9 cellular contexts compared by ENCODE assay signal in genomic region chr9:33065157-33066076, GRCh38.
DNase-seq lines count a peak whose midpoint lies in the region; ATAC-seq and TF ChIP-seq lines count a peak whose summit lies in the region.
"Had no signal": no experiment of that assay in that cellular context is flagged by ENCODE, and none has a peak within 500 bp of the region (broad histone marks: within the 10 kb centered on the region; RNA-seq: fewer than 3 reads in every experiment).

No MANE protein-coding gene starts in this region.

- TF ChIP-seq CTCF in GM10248 (IDR thresholded peaks at IDR 0.05; ENCODE audit: control extremely low read depth, extremely low read depth, low read depth, missing control alignments) = no peak

- DNase-seq in GM10248 (ENCODE audit: extremely low spot score) = peak; percentile 59
- peak; percentile 72 for DNase-seq in SIG-M5 treated with dmso at 0.1 percent for 504 hours (lab: John Stamatoyannopoulos, UW; ENCODE audit: unreplicated experiment)
- DNase-seq in erythroblast (lab: John Stamatoyannopoulos, UW) = no peak
- no peak for DNase-seq in stimulated activated CD4-positive, alpha-beta T cell treated with anti-CD3 and anti-CD28 coated beads, Interleukin-4, amount 100 ng/mL, for 4 hours
- DNase-seq in central memory CD4-positive, alpha-beta T cell = no peak
- DNase-seq: stimulated activated CD8-positive, alpha-beta memory T cell treated with anti-CD3 and anti-CD28 coated beads, Interleukin-4, amount 100 ng/mL, for 48 hours had no signal

- no peak for TF ChIP-seq POLR2A in erythroblast (IDR thresholded peaks at IDR 0.05; ENCODE audit: low read length)

- ATAC-seq in GM19395 (IDR thresholded peaks at IDR 0.05; ENCODE audit: unreplicated experiment) = peak; percentile 91
- peak; percentile 62 for ATAC-seq in HG03045 (IDR thresholded peaks at IDR 0.05; ENCODE audit: unreplicated experiment)
- no peak for ATAC-seq in activated CD4-positive, CD25-positive, alpha-beta regulatory T cell treated with anti-CD3 and anti-CD28 coated beads, Interleukin-2, amount 50 U/mL, for 24 hours

- POLR2A ChIA-PET in GM10248 (lab: Yijun Ruan, JAX) = interaction anchor here (1.1 kb wide), 1 partner anchor 40 kb away, joined by 3 read pairs; no protein-coding TSS in a partner anchor

- CTCF ChIA-PET in GM10248 (lab: Yijun Ruan, JAX) = interaction anchor here (1.2 to 1.4 kb wide), 2 partner anchors 9 to 10 kb away, joined by 3 to 4 read pairs; partner anchors contain the start of gene SMU1

Comparison
In these comparisons a context has a peak if more than half of its experiments do, and no peak if none do; other contexts are left out.
1. DNase-seq: peak in GM10248 (single experiment) and SIG-M5 treated with dmso at 0.1 percent for 504 hours (single experiment); none in erythroblast (0 of 2), stimulated activated CD4-positive, alpha-beta T cell treated with anti-CD3 and anti-CD28 coated beads, Interleukin-4, amount 100 ng/mL, for 4 hours (0 of 2) and central memory CD4-positive, alpha-beta T cell (single experiment).
2. ATAC-seq: peak in GM19395 (single experiment) and HG03045 (single experiment); none in activated CD4-positive, CD25-positive, alpha-beta regulatory T cell treated with anti-CD3 and anti-CD28 coated beads, Interleukin-2, amount 50 U/mL, for 24 hours (0 of 2).